In the genomic region with DNA sequence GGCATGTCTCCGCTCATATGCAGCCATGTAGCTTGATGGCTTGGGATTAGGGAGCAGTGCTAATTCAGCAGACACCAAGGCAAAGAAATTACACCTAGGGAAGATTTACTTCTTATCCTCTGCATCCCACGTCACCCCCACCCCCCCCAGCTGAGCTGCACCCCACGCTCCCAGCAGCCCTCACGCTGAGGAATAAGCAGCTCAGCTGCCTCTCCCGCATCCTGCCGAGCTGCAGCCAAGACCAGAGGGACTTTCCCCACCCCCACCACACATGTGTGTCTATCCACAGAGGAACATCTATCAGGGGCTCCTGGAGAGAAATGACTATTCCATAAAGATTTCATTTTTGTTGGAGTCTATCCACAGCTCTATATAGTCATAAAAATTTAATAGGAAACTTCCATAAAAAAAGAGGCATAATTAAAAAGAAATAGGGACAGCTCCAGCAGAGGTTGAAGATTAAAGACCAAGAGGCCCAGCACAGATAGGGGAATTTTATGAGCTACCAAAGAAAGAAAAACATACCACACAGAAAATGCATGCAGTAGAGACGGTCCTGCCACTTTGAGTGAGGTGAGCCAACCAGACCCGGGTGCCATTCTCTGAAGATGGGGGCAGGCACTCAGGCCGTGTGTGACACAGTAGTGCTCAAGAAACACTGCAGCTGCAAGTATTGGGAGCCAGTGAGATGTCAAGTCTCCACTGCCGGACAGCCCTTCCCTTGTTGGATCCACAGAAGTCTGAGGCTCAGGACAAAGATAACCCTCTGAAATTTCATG, we compare ENCODE assay signal across 8 cellular contexts.
DNase-seq lines count a peak whose midpoint lies in the region; ATAC-seq and TF ChIP-seq lines count a peak whose summit lies in the region.
"Not testable (repeated sequence)": the region's sequence is repeated elsewhere in the genome, so short reads cannot be mapped to it uniquely, and the experiment has no call there.

No MANE protein-coding gene starts in this region.

- WGBS in right lobe of liver (ENCODE audit: insufficient coverage, low coverage, low lambda C conversion rate, missing lambda C conversion rate) = 52% methylated on average over 7 of the region's 10 CpGs

- not testable (repeated sequence) for H3K4me1 ChIP-seq in CD8-positive, alpha-beta T cell (ENCODE audit: insufficient read depth, low read length); right lobe of liver

- not testable (repeated sequence) for H3K9me3 ChIP-seq in CD8-positive, alpha-beta T cell (ENCODE audit: low read length); right lobe of liver

- H3K4me3 Mint-ChIP-seq in CD8-positive, alpha-beta T cell; activated naive CD8-positive, alpha-beta T cell treated with anti-CD3 and anti-CD28 coated beads, Interleukin-2, amount 10 ng/mL, durations not matched to agents 7 days and 5 days; stimulated activated naive B cell treated with anti-CD40 and anti-IgM and Interleukin-4, amounts not matched to agents 10 μg/mL and 1 μg/mL and 100 μg/mL, for 72 hours: not testable (repeated sequence)

- H3K36me3 Mint-ChIP-seq in CD8-positive, alpha-beta T cell; activated naive CD8-positive, alpha-beta T cell treated with anti-CD3 and anti-CD28 coated beads, Interleukin-2, amount 10 ng/mL, durations not matched to agents 7 days and 5 days; stimulated activated naive B cell treated with anti-CD40 and anti-IgM and Interleukin-4, amounts not matched to agents 10 μg/mL and 1 μg/mL and 100 μg/mL, for 72 hours: not testable (repeated sequence)

- H3K9me3 Mint-ChIP-seq in CD8-positive, alpha-beta T cell; activated naive CD8-positive, alpha-beta T cell treated with anti-CD3 and anti-CD28 coated beads, Interleukin-2, amount 10 ng/mL, durations not matched to agents 7 days and 5 days; stimulated activated naive B cell treated with anti-CD40 and anti-IgM and Interleukin-4, amounts not matched to agents 10 μg/mL and 1 μg/mL and 100 μg/mL, for 72 hours: not testable (repeated sequence)

- ATAC-seq in CD8-positive, alpha-beta T cell = peak; percentile 44
- ATAC-seq in activated naive CD8-positive, alpha-beta T cell treated with anti-CD3 and anti-CD28 coated beads, Interleukin-2, amount 10 ng/mL, durations not matched to agents 7 days and 5 days (ENCODE audit: low read depth) = peak; percentile 72
- peak in 3 of 4 donors; percentile 14 to 57 (median 42) for ATAC-seq in right lobe of liver
- peak; percentile 92 to 93 for ATAC-seq in stimulated activated naive B cell treated with anti-CD40 and anti-IgM and Interleukin-4, amounts not matched to agents 10 μg/mL and 1 μg/mL and 100 μg/mL, for 72 hours (replicated peaks)

- H3K27ac Mint-ChIP-seq in CD8-positive, alpha-beta T cell; activated naive CD8-positive, alpha-beta T cell treated with anti-CD3 and anti-CD28 coated beads, Interleukin-2, amount 10 ng/mL, durations not matched to agents 7 days and 5 days: not testable (repeated sequence)
- peak overlapping the region; percentile 3 for H3K27ac Mint-ChIP-seq in stimulated activated naive B cell treated with anti-CD40 and anti-IgM and Interleukin-4, amounts not matched to agents 10 μg/mL and 1 μg/mL and 100 μg/mL, for 72 hours

- H3K4me3 ChIP-seq in CD8-positive, alpha-beta T cell (ENCODE audit: low read depth, low read length); fibroblast of mammary gland (ENCODE audit: control insufficient read depth, low read depth, low read length); right lobe of liver: not testable (repeated sequence)

- POLR2A ChIA-PET in CD8-positive, alpha-beta T cell (lab: Charles Lee); activated naive CD8-positive, alpha-beta T cell treated with anti-CD3 and anti-CD28 coated beads, Interleukin-2, amount 10 ng/mL, durations not matched to agents 7 days and 5 days (lab: Charles Lee): not testable (repeated sequence)

- H3K36me3 ChIP-seq in CD8-positive, alpha-beta T cell (ENCODE audit: insufficient read depth, low read length); right lobe of liver: not testable (repeated sequence)

- intact Hi-C loops in CD8-positive, alpha-beta T cell (cut with DNase I, micrococcal nuclease); right lobe of liver (cut with DNase I): not testable (repeated sequence)

- not testable (repeated sequence) for H3K27ac ChIP-seq in CD8-positive, alpha-beta T cell (ENCODE audit: low read depth, low read length); right lobe of liver

- not testable (repeated sequence) for H3K4me1 Mint-ChIP-seq in CD8-positive, alpha-beta T cell (ENCODE audit: low read depth); activated naive CD8-positive, alpha-beta T cell treated with anti-CD3 and anti-CD28 coated beads, Interleukin-2, amount 10 ng/mL, durations not matched to agents 7 days and 5 days; stimulated activated naive B cell treated with anti-CD40 and anti-IgM and Interleukin-4, amounts not matched to agents 10 μg/mL and 1 μg/mL and 100 μg/mL, for 72 hours

- CTCF ChIA-PET in CD8-positive, alpha-beta T cell (lab: Charles Lee) = not testable (repeated sequence)

- peak in 2 of 7 experiments; percentile 21 to 24 for DNase-seq in CD8-positive, alpha-beta T cell
- DNase-seq in RPMI7951 (ENCODE audit: low read depth) (peak; percentile 25), fibroblast of mammary gland (ENCODE audit: low read depth) (peak; percentile 72), right lobe of liver (peak in 1 of 3 donors; percentile 25)
- DNase-seq in activated CD8-positive, alpha-beta memory T cell treated with anti-CD3 and anti-CD28 coated beads for 48 hours (ENCODE audit: low read depth in 2 of 3, low spot score in 2 of 3) = peak in 2 of 3 experiments; percentile 30 to 34
- not testable (repeated sequence) for DNase-seq in activated naive CD8-positive, alpha-beta T cell treated with anti-CD3 and anti-CD28 coated beads, Interleukin-2, amount 10 ng/mL, durations not matched to agents 7 days and 5 days
- DNase-seq in stimulated activated CD4-positive, alpha-beta T cell treated with anti-CD3 and anti-CD28 coated beads, Interleukin-15, amount 100 ng/mL, for 1 hour (ENCODE audit: low read depth in 1 of 2, low spot score in 1 of 2) = peak; percentile 7 to 47
- peak; percentile 37 for DNase-seq in stimulated activated naive B cell treated with anti-CD40 and anti-IgM and Interleukin-4, amounts not matched to agents 10 μg/mL and 1 μg/mL and 100 μg/mL, for 72 hours

- not testable (repeated sequence) for TF ChIP-seq POLR2A in right lobe of liver (IDR thresholded peaks at IDR 0.05)

- H3K27me3 ChIP-seq in CD8-positive, alpha-beta T cell (ENCODE audit: insufficient read depth, low read length); right lobe of liver: not testable (repeated sequence)

- not testable (repeated sequence) for H3K27me3 Mint-ChIP-seq in CD8-positive, alpha-beta T cell (ENCODE audit: low read depth); activated naive CD8-positive, alpha-beta T cell treated with anti-CD3 and anti-CD28 coated beads, Interleukin-2, amount 10 ng/mL, durations not matched to agents 7 days and 5 days; stimulated activated naive B cell treated with anti-CD40 and anti-IgM and Interleukin-4, amounts not matched to agents 10 μg/mL and 1 μg/mL and 100 μg/mL, for 72 hours

- not testable (repeated sequence) for TF ChIP-seq CTCF in CD8-positive, alpha-beta T cell (IDR thresholded peaks at IDR 0.05); fibroblast of mammary gland (conservative IDR thresholded peaks at IDR 0.05; ENCODE audit: control insufficient read depth, insufficient read depth, low read depth, low read length); right lobe of liver (IDR thresholded peaks at IDR 0.05)

Comparison
In these comparisons a context has a peak if more than half of its experiments do, and no peak if none do; other contexts are left out.
1. ATAC-seq: peak in every context shown above with its lines; median percentile 92 in stimulated activated naive B cell treated with anti-CD40 and anti-IgM and Interleukin-4, amounts not matched to agents 10 μg/mL and 1 μg/mL and 100 μg/mL, for 72 hours; 72 in activated naive CD8-positive, alpha-beta T cell treated with anti-CD3 and anti-CD28 coated beads, Interleukin-2, amount 10 ng/mL, durations not matched to agents 7 days and 5 days; 44 in CD8-positive, alpha-beta T cell; 42 in right lobe of liver.